ENCODE assay signal across 26 cellular contexts in genomic region chr16:27789150-27789549, GRCh38.
"Had no signal": no experiment of that assay in that cellular context is flagged by ENCODE, and none has a peak within 500 bp of the region (broad histone marks: within the 10 kb centered on the region; RNA-seq: fewer than 3 reads in every experiment).

No MANE protein-coding gene starts in this region.

- DNase-seq: stimulated activated CD4-positive, alpha-beta T cell treated with anti-CD3 and anti-CD28 coated beads, Interleukin-2, amount 100 ng/mL, for 48 hours; stimulated activated CD4-positive, alpha-beta T cell treated with anti-CD3 and anti-CD28 coated beads, Interleukin-4, amount 100 ng/mL, for 1 hour; stimulated activated CD4-positive, alpha-beta T cell treated with anti-CD3 and anti-CD28 coated beads, Interleukin-4, amount 100 ng/mL, for 24 hours; stimulated activated CD4-positive, alpha-beta T cell treated with anti-CD3 and anti-CD28 coated beads, Interleukin-4, amount 100 ng/mL, for 4 hours; stimulated activated CD8-positive, alpha-beta memory T cell treated with anti-CD3 and anti-CD28 coated beads, Interleukin-4, amount 100 ng/mL, for 48 hours; stimulated activated naive B cell treated with anti-CD40 and anti-IgM and Interleukin-4, amounts not matched to agents 10 μg/mL and 1 μg/mL and 100 μg/mL, for 72 hours; stimulated activated naive CD4-positive, alpha-beta T cell; stimulated activated naive CD4-positive, alpha-beta T cell treated with Interleukin-2 at 50 U/mL for 16 hours; stimulated activated naive CD8-positive, alpha-beta T cell treated with anti-CD3 and anti-CD28 coated beads, Interleukin-15, amount 100 ng/mL, for 72 hours; stimulated activated naive CD8-positive, alpha-beta T cell treated with anti-CD3 and anti-CD28 coated beads, Interleukin-15, Interleukin-2, amounts not matched to agents 100 U/mL and 50 U/mL, for 24 hours; stomach; substantia nigra; testis; thyroid gland; tibial artery; transverse colon; trophoblast cell; upper lobe of left lung; upper lobe of right lung; uterus had no signal

- H3K27ac ChIP-seq: stomach, suprapubic skin, testis, thoracic aorta, thyroid gland, tibial artery, tibial nerve, transverse colon, upper lobe of left lung, upper lobe of right lung, uterus, vagina had no signal

- H3K9me3 ChIP-seq: stomach, suprapubic skin, testis, thoracic aorta, thyroid gland, tibial artery, tibial nerve, transverse colon, upper lobe of left lung, upper lobe of right lung, uterus, vagina had no signal

- H3K4me3 ChIP-seq: stomach, suprapubic skin, testis, thoracic aorta, thyroid gland, tibial artery, tibial nerve, transverse colon, upper lobe of left lung, upper lobe of right lung, uterus, vagina had no signal

- H3K27me3 ChIP-seq: suprapubic skin, testis, thyroid gland, tibial artery, tibial nerve, transverse colon, upper lobe of left lung, upper lobe of right lung, uterus, vagina had no signal

- ATAC-seq: stimulated activated effector memory CD8-positive, alpha-beta T cell treated with anti-CD3 and anti-CD28 coated beads, Interleukin-12 subunit alpha, Interleukin-12 subunit beta, amount 100 ng/mL, for 72 hours; stimulated activated memory B cell treated with anti-CD40 and anti-IgM and Interleukin-4, amounts not matched to agents 10 μg/mL and 1 μg/mL and 100 μg/mL, for 72 hours; stimulated activated naive B cell treated with anti-CD40 and anti-IgM and Interleukin-4, amounts not matched to agents 10 μg/mL and 1 μg/mL and 100 μg/mL, for 72 hours; stimulated activated naive CD8-positive, alpha-beta T cell treated with anti-CD3 and anti-CD28 coated beads, Interleukin-15, amount 100 ng/mL, for 72 hours; stimulated activated naive CD8-positive, alpha-beta T cell treated with anti-CD3 and anti-CD28 coated beads, Interleukin-15, Interleukin-2, amounts not matched to agents 100 U/mL and 50 U/mL, for 24 hours; upper lobe of right lung had no signal

- H3K4me1 ChIP-seq: testis, thyroid gland, transverse colon, upper lobe of left lung, upper lobe of right lung, uterus, vagina had no signal

- H3K36me3 ChIP-seq: stomach, suprapubic skin, thoracic aorta, thyroid gland, tibial artery, tibial nerve, transverse colon, upper lobe of left lung, upper lobe of right lung, uterus, vagina had no signal
